ENCODE assay signal across 8 cellular contexts in the genomic region with DNA sequence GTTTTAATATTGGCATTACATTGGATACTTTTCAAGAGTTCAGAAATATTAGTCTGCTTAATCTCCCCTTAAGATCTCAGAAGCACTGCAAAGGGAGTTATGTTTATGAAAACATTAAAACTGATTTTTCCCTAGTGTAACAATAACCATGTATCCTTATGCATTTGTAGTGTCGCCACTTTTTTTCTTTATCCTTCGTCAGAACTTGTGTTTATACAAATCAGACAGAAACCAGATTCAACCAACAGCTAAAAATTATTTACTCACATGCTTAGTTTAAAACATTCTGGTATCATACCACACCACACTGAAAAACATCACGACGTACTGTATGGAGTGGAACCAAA. TPM values are rescaled to one million over a fixed set of nuclear protein-coding genes. Genes with fewer than 3 reads are reported as not detected.
A peak's percentile ranks its signal among the peaks of the same experiment; 100 is the strongest.
DNase-seq lines count a peak whose midpoint lies in the region; ATAC-seq and TF ChIP-seq lines count a peak whose summit lies in the region.

No MANE protein-coding gene starts in this region.

- H3K4me1 ChIP-seq in left ventricle myocardium inferior (peaks cover 88% of the 10 kb centered on the region), body of pancreas (peaks cover 64% of the 10 kb centered on the region), mesodermal cell (ENCODE audit: control insufficient read depth, insufficient read depth, low read length, poor library complexity, severe bottlenecking) (peaks cover 38% of the 10 kb centered on the region), urinary bladder (ENCODE audit: insufficient read depth) (no peaks in the 10 kb centered on the region)

- intact Hi-C loops in left ventricle myocardium inferior (cut with micrococcal nuclease) = no loop called here
- intact Hi-C loops in left cardiac atrium (cut with DNase I) = no loop called here
- intact Hi-C loops in body of pancreas (cut with DNase I) = no loop called here

- H3K27ac ChIP-seq in left ventricle myocardium inferior (replicated peaks) = peak overlapping the region; percentile 97
- peak overlapping the region; percentile 76 to 99 (median 98) for H3K27ac ChIP-seq in body of pancreas
- peak overlapping the region; percentile 89 for H3K27ac ChIP-seq in mesodermal cell (ENCODE audit: low read depth, low read length, severe bottlenecking)
- H3K27ac ChIP-seq in urinary bladder (ENCODE audit: low read depth) = peak overlapping the region; percentile 71

- no peak for DNase-seq in left ventricle myocardium inferior
- DNase-seq in left cardiac atrium = no peak
- DNase-seq in body of pancreas = no peak
- DNase-seq in dermis blood vessel endothelial cell = no peak
- DNase-seq in NOMO-1 treated with dmso at 0.1 percent for 144 hours (lab: John Stamatoyannopoulos, UW; ENCODE audit: unreplicated experiment) = no peak

- no peaks in the 10 kb centered on the region for H3K36me3 ChIP-seq in left ventricle myocardium inferior
- no peaks in the 10 kb centered on the region for H3K36me3 ChIP-seq in body of pancreas (replicated peaks in 1 of 2; ENCODE audit: insufficient read depth in 1 of 2, low read depth in 2 of 2)
- no peaks in the 10 kb centered on the region for H3K36me3 ChIP-seq in mesodermal cell (ENCODE audit: control insufficient read depth, insufficient read depth, low read length)
- H3K36me3 ChIP-seq in urinary bladder (ENCODE audit: insufficient read depth) = peaks cover 2% of the 10 kb centered on the region

- H3K27me3 ChIP-seq in left ventricle myocardium inferior (ENCODE audit: low read depth) (no peaks in the 10 kb centered on the region), body of pancreas (no peaks in the 10 kb centered on the region)

- no peak for TF ChIP-seq POLR2A in body of pancreas (IDR thresholded peaks at IDR 0.05)

- TF ChIP-seq CTCF in left ventricle myocardium inferior (IDR thresholded peaks at IDR 0.05; ENCODE audit: borderline replicate concordance) (no peak), body of pancreas (IDR thresholded peaks at IDR 0.05) (no peak)

- no peak for ATAC-seq in left cardiac atrium
- no peak for ATAC-seq in body of pancreas
- no peak for ATAC-seq in GM18909 (IDR thresholded peaks at IDR 0.05; ENCODE audit: poor library complexity, unreplicated experiment)

- WGBS in body of pancreas, 2 donors = 6 to 7% methylated on average over 4 of the region's 4 CpGs
- 14 to 63% methylated on average over 2 to 4 of the region's 4 CpGs for WGBS in mesodermal cell (ENCODE audit: insufficient coverage in 2 of 2), 2 experiments
- 5% methylated on average over 4 of the region's 4 CpGs for WGBS in urinary bladder

- no peaks in the 10 kb centered on the region for H3K9me3 ChIP-seq in left ventricle myocardium inferior (replicated peaks)
- no peaks in the 10 kb centered on the region for H3K9me3 ChIP-seq in body of pancreas
- no peaks in the 10 kb centered on the region for H3K9me3 ChIP-seq in mesodermal cell (ENCODE audit: control insufficient read depth, low read length)

- peak overlapping the region; percentile 92 for H3K4me3 ChIP-seq in left ventricle myocardium inferior
- peak overlapping the region in 1 of 2 donors; percentile 89 for H3K4me3 ChIP-seq in body of pancreas
- H3K4me3 ChIP-seq in mesodermal cell (ENCODE audit: extremely low read depth, insufficient read depth, low read length, poor library complexity, severe bottlenecking) = peak overlapping the region; percentile 74
- peak overlapping the region; percentile 81 for H3K4me3 ChIP-seq in urinary bladder (ENCODE audit: low read depth, low read length)

RNA-seq across cellular contexts. Expression of a gene that starts 1.3 kb away (rescaled TPM):
- total RNA-seq in left ventricle myocardium inferior (50.7 TPM), left cardiac atrium (10 to 100 TPM; 51.6 to 52.1 TPM), body of pancreas (10 to 100 TPM; 21.8 to 34.8 TPM), urinary bladder (77.5 TPM), dermis blood vessel endothelial cell (65.8 and 70.6 TPM in 2 replicates)
- polyA plus RNA-seq in mesodermal cell (2013, experiment 1 of 2) = 19.2 TPM
- polyA plus RNA-seq in mesodermal cell (2013, experiment 2 of 2) = 20.0 TPM
- polyA plus RNA-seq in urinary bladder = 43.8 TPM
